21 cellular contexts compared by ENCODE assay signal in the genomic region with DNA sequence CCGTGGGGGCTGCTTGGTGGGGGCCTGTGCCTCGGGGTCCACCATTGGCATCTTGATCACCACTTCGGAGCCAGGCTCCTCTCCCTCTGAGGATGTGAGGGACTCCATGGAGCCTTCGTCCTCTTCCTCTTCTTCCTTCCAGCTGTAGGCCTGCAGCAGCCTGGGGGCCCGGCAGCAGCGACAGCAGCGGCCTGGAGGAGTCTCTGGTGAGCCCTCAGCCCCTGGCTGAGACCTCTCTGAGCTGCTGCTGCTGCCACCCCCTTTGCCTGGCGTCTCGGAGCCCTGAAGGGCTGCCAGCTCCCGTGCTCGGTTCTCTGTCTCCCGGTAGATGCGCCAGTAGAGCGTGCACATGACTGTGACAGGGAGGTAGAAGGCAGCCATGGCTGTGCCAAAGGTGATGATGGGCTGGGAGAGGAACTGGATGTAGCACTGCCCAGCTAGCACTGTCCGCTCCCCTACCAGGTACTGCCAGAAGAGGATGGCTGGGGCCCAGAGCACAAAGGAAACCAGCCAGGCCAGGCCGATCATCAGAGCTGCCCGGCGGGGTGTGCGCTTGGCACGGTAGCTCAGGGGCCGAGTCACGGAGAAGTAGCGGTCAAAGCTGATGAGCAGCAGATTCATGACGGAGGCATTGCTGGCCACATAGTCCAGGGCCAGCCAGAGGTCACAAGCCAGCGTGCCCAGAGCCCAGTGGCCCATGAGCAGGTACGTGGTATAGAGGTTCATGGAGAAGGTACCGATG. TPM values are rescaled to one million over a fixed set of nuclear protein-coding genes. Genes with fewer than 3 reads are reported as not detected.
"Had no signal": no experiment of that assay in that cellular context is flagged by ENCODE, and none has a peak within 500 bp of the region (broad histone marks: within the 10 kb centered on the region; RNA-seq: fewer than 3 reads in every experiment).

No MANE protein-coding gene starts in this region.

- H3K4me3 Mint-ChIP-seq: activated CD4-positive, alpha-beta memory T cell treated with anti-CD3 and anti-CD28 coated beads, Interleukin-2, amount 10 ng/mL, durations not matched to agents 7 days and 5 days; activated naive CD4-positive, alpha-beta T cell treated with anti-CD3 and anti-CD28 coated beads, Interleukin-2, amount 50 U/mL, for 24 hours; activated T-cell treated with anti-CD3 and anti-CD28 coated beads, Interleukin-2, amount 50 U/mL, for 24 hours; dendritic cell treated with granulocyte-macrophage colony-stimulating factor and Interleukin-4, amounts not matched to agents 40 ng/mL and 50 ng/mL, for 4 days; effector memory CD8-positive, alpha-beta T cell; immature natural killer cell had no signal

- H3K27ac ChIP-seq: right lobe of liver had no signal

- H3K9me3 Mint-ChIP-seq: activated CD4-positive, alpha-beta memory T cell treated with anti-CD3 and anti-CD28 coated beads, Interleukin-2, amount 10 ng/mL, durations not matched to agents 7 days and 5 days; activated naive CD4-positive, alpha-beta T cell treated with anti-CD3 and anti-CD28 coated beads, Interleukin-2, amount 50 U/mL, for 24 hours; activated T-cell treated with anti-CD3 and anti-CD28 coated beads, Interleukin-2, amount 50 U/mL, for 24 hours; dendritic cell treated with granulocyte-macrophage colony-stimulating factor and Interleukin-4, amounts not matched to agents 40 ng/mL and 50 ng/mL, for 4 days; effector memory CD8-positive, alpha-beta T cell; immature natural killer cell had no signal

- DNase-seq: activated CD4-positive, alpha-beta memory T cell treated with anti-CD3 and anti-CD28 coated beads, Interleukin-2, amount 10 ng/mL, durations not matched to agents 7 days and 5 days; activated CD4-positive, alpha-beta T cell treated with anti-CD3 and anti-CD28 coated beads for 4 hours; activated T-cell treated with anti-CD3 and anti-CD28 coated beads, Interleukin-2, amount 50 U/mL, for 24 hours; adrenal gland; central memory CD4-positive, alpha-beta T cell; effector memory CD8-positive, alpha-beta T cell; head of caudate nucleus; immature natural killer cell; midbrain; right lobe of liver; stimulated activated naive CD8-positive, alpha-beta T cell treated with anti-CD3 and anti-CD28 coated beads, Interleukin-15, Interleukin-2, amounts not matched to agents 100 U/mL and 50 U/mL, for 24 hours; T1000; WERI-Rb-1 had no signal

- H3K27me3 ChIP-seq: adrenal gland, right lobe of liver had no signal

- H3K36me3 Mint-ChIP-seq: activated naive CD4-positive, alpha-beta T cell treated with anti-CD3 and anti-CD28 coated beads, Interleukin-2, amount 50 U/mL, for 24 hours; immature natural killer cell had no signal

- H3K4me1 ChIP-seq: adrenal gland, right lobe of liver had no signal

- H3K9me3 ChIP-seq: adrenal gland, right lobe of liver had no signal

- H3K36me3 ChIP-seq: adrenal gland, right lobe of liver, WERI-Rb-1 had no signal

- ATAC-seq: effector memory CD8-positive, alpha-beta T cell; stimulated activated naive CD8-positive, alpha-beta T cell treated with anti-CD3 and anti-CD28 coated beads, Interleukin-15, Interleukin-2, amounts not matched to agents 100 U/mL and 50 U/mL, for 24 hours had no signal

- H3K27ac Mint-ChIP-seq: activated CD4-positive, alpha-beta memory T cell treated with anti-CD3 and anti-CD28 coated beads, Interleukin-2, amount 10 ng/mL, durations not matched to agents 7 days and 5 days; activated naive CD4-positive, alpha-beta T cell treated with anti-CD3 and anti-CD28 coated beads, Interleukin-2, amount 50 U/mL, for 24 hours; activated T-cell treated with anti-CD3 and anti-CD28 coated beads, Interleukin-2, amount 50 U/mL, for 24 hours; dendritic cell treated with granulocyte-macrophage colony-stimulating factor and Interleukin-4, amounts not matched to agents 40 ng/mL and 50 ng/mL, for 4 days; immature natural killer cell had no signal

- H3K4me3 ChIP-seq: adrenal gland, lung, right lobe of liver, smooth muscle cell had no signal

- H3K4me1 Mint-ChIP-seq: activated naive CD4-positive, alpha-beta T cell treated with anti-CD3 and anti-CD28 coated beads, Interleukin-2, amount 50 U/mL, for 24 hours had no signal

RNA-seq across cellular contexts. Expression of a gene that starts 10.9 kb away (rescaled TPM):
- total RNA-seq: activated CD4-positive, alpha-beta memory T cell treated with anti-CD3 and anti-CD28 coated beads, Interleukin-2, amount 10 ng/mL, durations not matched to agents 7 days and 5 days; epithelial cell of proximal tubule; myocyte; pulmonary artery endothelial cell; right lobe of liver; smooth muscle cell had no signal
- polyA plus RNA-seq: immature natural killer cell, neural cell, smooth muscle cell had no signal
